ENCODE assay signal across 24 cellular contexts in genomic region chr3:167602041-167602440, GRCh38. TPM values are rescaled to one million over a fixed set of nuclear protein-coding genes. Genes with fewer than 3 reads are reported as not detected.
"Had no signal": no experiment of that assay in that cellular context is flagged by ENCODE, and none has a peak within 500 bp of the region (broad histone marks: within the 10 kb centered on the region; RNA-seq: fewer than 3 reads in every experiment).

No MANE protein-coding gene starts in this region.

- H3K4me3 ChIP-seq: colonic mucosa, lung, psoas muscle, right lobe of liver, tibial artery, upper lobe of left lung, uterus had no signal

- H3K36me3 ChIP-seq: colonic mucosa, neutrophil, right lobe of liver, tibial artery, upper lobe of left lung, uterus had no signal

- DNase-seq: colonic mucosa; dermis blood vessel endothelial cell; foreskin melanocyte; head of caudate nucleus; hippocampal formation; left colon; left ventricle myocardium superior; mesendoderm; naive B cell; psoas muscle; retina; right lobe of liver; stimulated activated CD4-positive, alpha-beta T cell treated with anti-CD3 and anti-CD28 coated beads, Interleukin-15, amount 100 ng/mL, for 24 hours; stimulated activated CD4-positive, alpha-beta T cell treated with anti-CD3 and anti-CD28 coated beads, Interleukin-1b, Interleukin-23, amount 100 ng/mL, for 48 hours; stimulated activated CD4-positive, alpha-beta T cell treated with anti-CD3 and anti-CD28 coated beads, Interleukin-4, amount 100 ng/mL, for 24 hours; tibial artery; upper lobe of left lung; uterus had no signal

- H3K4me3 Mint-ChIP-seq: naive B cell; nephron; stimulated activated memory B cell treated with anti-CD40 and anti-IgM and Interleukin-4, amounts not matched to agents 10 μg/mL and 1 μg/mL and 100 μg/mL, for 72 hours; stimulated activated naive CD8-positive, alpha-beta T cell treated with anti-CD3 and anti-CD28 coated beads, Interleukin-15, Interleukin-2, amounts not matched to agents 100 ng/mL and 50 ng/mL, for 24 hours had no signal

- H3K27ac Mint-ChIP-seq: naive B cell; nephron; stimulated activated memory B cell treated with anti-CD40 and anti-IgM and Interleukin-4, amounts not matched to agents 10 μg/mL and 1 μg/mL and 100 μg/mL, for 72 hours; stimulated activated naive CD8-positive, alpha-beta T cell treated with anti-CD3 and anti-CD28 coated beads, Interleukin-15, Interleukin-2, amounts not matched to agents 100 ng/mL and 50 ng/mL, for 24 hours had no signal

- H3K4me1 Mint-ChIP-seq: naive B cell; nephron; stimulated activated memory B cell treated with anti-CD40 and anti-IgM and Interleukin-4, amounts not matched to agents 10 μg/mL and 1 μg/mL and 100 μg/mL, for 72 hours had no signal

- H3K27me3 Mint-ChIP-seq: naive B cell; stimulated activated memory B cell treated with anti-CD40 and anti-IgM and Interleukin-4, amounts not matched to agents 10 μg/mL and 1 μg/mL and 100 μg/mL, for 72 hours had no signal

- H3K27me3 ChIP-seq: colonic mucosa, neutrophil, right lobe of liver, tibial artery, upper lobe of left lung, uterus had no signal

- H3K9me3 ChIP-seq: colonic mucosa, neutrophil, psoas muscle, right lobe of liver, tibial artery, upper lobe of left lung, uterus had no signal

- H3K9me3 Mint-ChIP-seq: stimulated activated naive CD8-positive, alpha-beta T cell treated with anti-CD3 and anti-CD28 coated beads, Interleukin-15, Interleukin-2, amounts not matched to agents 100 ng/mL and 50 ng/mL, for 24 hours had no signal

- H3K36me3 Mint-ChIP-seq: naive B cell; stimulated activated memory B cell treated with anti-CD40 and anti-IgM and Interleukin-4, amounts not matched to agents 10 μg/mL and 1 μg/mL and 100 μg/mL, for 72 hours had no signal

- H3K27ac ChIP-seq: colonic mucosa, neutrophil, psoas muscle, right lobe of liver, tibial artery, upper lobe of left lung, uterus had no signal

- H3K4me1 ChIP-seq: colonic mucosa, psoas muscle, right lobe of liver, tibial artery, upper lobe of left lung, uterus had no signal

RNA-seq across cellular contexts. Expression of gene WDR49, which starts 51.7 kb away (rescaled TPM):
- total RNA-seq: kidney epithelial cell had no signal
